1 cellular context compared by ENCODE assay signal in the genomic region with DNA sequence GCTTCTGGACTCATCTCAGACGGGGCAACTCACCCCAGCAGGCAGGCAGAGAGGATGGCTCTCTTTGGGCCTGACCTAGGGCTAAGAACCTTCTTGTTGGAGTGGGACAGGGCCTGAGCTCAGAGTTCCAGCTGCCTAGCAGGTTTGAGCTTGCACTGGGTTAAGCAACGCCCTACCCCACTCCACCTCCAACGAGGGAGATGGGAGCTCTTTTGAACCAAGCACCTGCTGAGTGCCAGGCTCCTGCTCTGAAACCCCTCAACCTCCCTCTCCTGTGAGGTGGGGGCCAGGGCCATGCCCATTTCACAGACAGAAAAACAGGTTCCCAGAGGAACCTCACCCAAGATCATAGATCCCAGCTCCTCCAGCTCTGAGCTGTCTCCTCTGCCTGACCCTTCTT.
TF ChIP-seq lines count a peak whose summit lies in the region.

No MANE protein-coding gene starts in this region.

TF ChIP-seq in K562, 482 proteins besides CTCF, POLR2A, EP300 and RAD21:
- TF ChIP-seq ZNF263 (CRISPR knock-in tag; IDR thresholded peaks at IDR 0.05; ENCODE audit: borderline replicate concordance): no peak
- TF ChIP-seq, protein P1, sequence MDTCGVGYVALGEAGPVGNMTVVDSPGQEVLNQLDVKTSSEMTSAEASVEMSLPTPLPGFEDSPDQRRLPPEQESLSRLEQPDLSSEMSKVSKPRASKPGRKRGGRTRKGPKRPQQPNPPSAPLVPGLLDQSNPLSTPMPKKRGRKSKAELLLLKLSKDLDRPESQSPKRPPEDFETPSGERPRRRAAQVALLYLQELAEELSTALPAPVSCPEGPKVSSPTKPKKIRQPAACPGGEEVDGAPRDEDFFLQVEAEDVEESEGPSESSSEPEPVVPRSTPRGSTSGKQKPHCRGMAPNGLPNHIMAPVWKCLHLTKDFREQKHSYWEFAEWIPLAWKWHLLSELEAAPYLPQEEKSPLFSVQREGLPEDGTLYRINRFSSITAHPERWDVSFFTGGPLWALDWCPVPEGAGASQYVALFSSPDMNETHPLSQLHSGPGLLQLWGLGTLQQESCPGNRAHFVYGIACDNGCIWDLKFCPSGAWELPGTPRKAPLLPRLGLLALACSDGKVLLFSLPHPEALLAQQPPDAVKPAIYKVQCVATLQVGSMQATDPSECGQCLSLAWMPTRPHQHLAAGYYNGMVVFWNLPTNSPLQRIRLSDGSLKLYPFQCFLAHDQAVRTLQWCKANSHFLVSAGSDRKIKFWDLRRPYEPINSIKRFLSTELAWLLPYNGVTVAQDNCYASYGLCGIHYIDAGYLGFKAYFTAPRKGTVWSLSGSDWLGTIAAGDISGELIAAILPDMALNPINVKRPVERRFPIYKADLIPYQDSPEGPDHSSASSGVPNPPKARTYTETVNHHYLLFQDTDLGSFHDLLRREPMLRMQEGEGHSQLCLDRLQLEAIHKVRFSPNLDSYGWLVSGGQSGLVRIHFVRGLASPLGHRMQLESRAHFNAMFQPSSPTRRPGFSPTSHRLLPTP (IDR thresholded peaks at IDR 0.05; ENCODE audit: borderline replicate concordance, extremely low read depth, insufficient read length): no peak
- TF ChIP-seq FOXJ3 (CRISPR knock-in tag; IDR thresholded peaks at IDR 0.05): no peak
- TF ChIP-seq, protein P2, sequence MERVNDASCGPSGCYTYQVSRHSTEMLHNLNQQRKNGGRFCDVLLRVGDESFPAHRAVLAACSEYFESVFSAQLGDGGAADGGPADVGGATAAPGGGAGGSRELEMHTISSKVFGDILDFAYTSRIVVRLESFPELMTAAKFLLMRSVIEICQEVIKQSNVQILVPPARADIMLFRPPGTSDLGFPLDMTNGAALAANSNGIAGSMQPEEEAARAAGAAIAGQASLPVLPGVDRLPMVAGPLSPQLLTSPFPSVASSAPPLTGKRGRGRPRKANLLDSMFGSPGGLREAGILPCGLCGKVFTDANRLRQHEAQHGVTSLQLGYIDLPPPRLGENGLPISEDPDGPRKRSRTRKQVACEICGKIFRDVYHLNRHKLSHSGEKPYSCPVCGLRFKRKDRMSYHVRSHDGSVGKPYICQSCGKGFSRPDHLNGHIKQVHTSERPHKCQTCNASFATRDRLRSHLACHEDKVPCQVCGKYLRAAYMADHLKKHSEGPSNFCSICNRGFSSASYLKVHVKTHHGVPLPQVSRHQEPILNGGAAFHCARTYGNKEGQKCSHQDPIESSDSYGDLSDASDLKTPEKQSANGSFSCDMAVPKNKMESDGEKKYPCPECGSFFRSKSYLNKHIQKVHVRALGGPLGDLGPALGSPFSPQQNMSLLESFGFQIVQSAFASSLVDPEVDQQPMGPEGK (CRISPR knock-in tag; IDR thresholded peaks at IDR 0.05; ENCODE audit: borderline replicate concordance): no peak
- no peak for TF ChIP-seq ZNF232 (CRISPR knock-in tag; IDR thresholded peaks at IDR 0.05)
- TF ChIP-seq, protein P3, sequence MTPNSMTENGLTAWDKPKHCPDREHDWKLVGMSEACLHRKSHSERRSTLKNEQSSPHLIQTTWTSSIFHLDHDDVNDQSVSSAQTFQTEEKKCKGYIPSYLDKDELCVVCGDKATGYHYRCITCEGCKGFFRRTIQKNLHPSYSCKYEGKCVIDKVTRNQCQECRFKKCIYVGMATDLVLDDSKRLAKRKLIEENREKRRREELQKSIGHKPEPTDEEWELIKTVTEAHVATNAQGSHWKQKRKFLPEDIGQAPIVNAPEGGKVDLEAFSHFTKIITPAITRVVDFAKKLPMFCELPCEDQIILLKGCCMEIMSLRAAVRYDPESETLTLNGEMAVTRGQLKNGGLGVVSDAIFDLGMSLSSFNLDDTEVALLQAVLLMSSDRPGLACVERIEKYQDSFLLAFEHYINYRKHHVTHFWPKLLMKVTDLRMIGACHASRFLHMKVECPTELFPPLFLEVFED (CRISPR knock-in tag; conservative IDR thresholded peaks at IDR 0.05): no peak
- TF ChIP-seq FOS (IDR thresholded peaks at IDR 0.05; ENCODE audit: extremely low read depth, insufficient read length): no peak
- TF ChIP-seq ZNF146 (CRISPR knock-in tag; IDR thresholded peaks at IDR 0.05; ENCODE audit: unreplicated experiment): no peak
- TF ChIP-seq XRCC5 (IDR thresholded peaks at IDR 0.05; ENCODE audit: low read depth, low read length): no peak
- no peak for TF ChIP-seq PTRF (tag; IDR thresholded peaks at IDR 0.05)
- no peak for TF ChIP-seq TRIM24 (IDR thresholded peaks at IDR 0.05)
- TF ChIP-seq, protein P4, sequence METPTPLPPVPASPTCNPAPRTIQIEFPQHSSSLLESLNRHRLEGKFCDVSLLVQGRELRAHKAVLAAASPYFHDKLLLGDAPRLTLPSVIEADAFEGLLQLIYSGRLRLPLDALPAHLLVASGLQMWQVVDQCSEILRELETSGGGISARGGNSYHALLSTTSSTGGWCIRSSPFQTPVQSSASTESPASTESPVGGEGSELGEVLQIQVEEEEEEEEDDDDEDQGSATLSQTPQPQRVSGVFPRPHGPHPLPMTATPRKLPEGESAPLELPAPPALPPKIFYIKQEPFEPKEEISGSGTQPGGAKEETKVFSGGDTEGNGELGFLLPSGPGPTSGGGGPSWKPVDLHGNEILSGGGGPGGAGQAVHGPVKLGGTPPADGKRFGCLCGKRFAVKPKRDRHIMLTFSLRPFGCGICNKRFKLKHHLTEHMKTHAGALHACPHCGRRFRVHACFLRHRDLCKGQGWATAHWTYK (CRISPR knock-in tag; IDR thresholded peaks at IDR 0.05): no peak
- TF ChIP-seq ZNF174 (CRISPR knock-in tag; IDR thresholded peaks at IDR 0.05): no peak
- no peak for TF ChIP-seq FOXA1 (IDR thresholded peaks at IDR 0.05; ENCODE audit: borderline replicate concordance)
- TF ChIP-seq CBX1 (IDR thresholded peaks at IDR 0.05; ENCODE audit: low read depth): no peak
- TF ChIP-seq, protein P5, sequence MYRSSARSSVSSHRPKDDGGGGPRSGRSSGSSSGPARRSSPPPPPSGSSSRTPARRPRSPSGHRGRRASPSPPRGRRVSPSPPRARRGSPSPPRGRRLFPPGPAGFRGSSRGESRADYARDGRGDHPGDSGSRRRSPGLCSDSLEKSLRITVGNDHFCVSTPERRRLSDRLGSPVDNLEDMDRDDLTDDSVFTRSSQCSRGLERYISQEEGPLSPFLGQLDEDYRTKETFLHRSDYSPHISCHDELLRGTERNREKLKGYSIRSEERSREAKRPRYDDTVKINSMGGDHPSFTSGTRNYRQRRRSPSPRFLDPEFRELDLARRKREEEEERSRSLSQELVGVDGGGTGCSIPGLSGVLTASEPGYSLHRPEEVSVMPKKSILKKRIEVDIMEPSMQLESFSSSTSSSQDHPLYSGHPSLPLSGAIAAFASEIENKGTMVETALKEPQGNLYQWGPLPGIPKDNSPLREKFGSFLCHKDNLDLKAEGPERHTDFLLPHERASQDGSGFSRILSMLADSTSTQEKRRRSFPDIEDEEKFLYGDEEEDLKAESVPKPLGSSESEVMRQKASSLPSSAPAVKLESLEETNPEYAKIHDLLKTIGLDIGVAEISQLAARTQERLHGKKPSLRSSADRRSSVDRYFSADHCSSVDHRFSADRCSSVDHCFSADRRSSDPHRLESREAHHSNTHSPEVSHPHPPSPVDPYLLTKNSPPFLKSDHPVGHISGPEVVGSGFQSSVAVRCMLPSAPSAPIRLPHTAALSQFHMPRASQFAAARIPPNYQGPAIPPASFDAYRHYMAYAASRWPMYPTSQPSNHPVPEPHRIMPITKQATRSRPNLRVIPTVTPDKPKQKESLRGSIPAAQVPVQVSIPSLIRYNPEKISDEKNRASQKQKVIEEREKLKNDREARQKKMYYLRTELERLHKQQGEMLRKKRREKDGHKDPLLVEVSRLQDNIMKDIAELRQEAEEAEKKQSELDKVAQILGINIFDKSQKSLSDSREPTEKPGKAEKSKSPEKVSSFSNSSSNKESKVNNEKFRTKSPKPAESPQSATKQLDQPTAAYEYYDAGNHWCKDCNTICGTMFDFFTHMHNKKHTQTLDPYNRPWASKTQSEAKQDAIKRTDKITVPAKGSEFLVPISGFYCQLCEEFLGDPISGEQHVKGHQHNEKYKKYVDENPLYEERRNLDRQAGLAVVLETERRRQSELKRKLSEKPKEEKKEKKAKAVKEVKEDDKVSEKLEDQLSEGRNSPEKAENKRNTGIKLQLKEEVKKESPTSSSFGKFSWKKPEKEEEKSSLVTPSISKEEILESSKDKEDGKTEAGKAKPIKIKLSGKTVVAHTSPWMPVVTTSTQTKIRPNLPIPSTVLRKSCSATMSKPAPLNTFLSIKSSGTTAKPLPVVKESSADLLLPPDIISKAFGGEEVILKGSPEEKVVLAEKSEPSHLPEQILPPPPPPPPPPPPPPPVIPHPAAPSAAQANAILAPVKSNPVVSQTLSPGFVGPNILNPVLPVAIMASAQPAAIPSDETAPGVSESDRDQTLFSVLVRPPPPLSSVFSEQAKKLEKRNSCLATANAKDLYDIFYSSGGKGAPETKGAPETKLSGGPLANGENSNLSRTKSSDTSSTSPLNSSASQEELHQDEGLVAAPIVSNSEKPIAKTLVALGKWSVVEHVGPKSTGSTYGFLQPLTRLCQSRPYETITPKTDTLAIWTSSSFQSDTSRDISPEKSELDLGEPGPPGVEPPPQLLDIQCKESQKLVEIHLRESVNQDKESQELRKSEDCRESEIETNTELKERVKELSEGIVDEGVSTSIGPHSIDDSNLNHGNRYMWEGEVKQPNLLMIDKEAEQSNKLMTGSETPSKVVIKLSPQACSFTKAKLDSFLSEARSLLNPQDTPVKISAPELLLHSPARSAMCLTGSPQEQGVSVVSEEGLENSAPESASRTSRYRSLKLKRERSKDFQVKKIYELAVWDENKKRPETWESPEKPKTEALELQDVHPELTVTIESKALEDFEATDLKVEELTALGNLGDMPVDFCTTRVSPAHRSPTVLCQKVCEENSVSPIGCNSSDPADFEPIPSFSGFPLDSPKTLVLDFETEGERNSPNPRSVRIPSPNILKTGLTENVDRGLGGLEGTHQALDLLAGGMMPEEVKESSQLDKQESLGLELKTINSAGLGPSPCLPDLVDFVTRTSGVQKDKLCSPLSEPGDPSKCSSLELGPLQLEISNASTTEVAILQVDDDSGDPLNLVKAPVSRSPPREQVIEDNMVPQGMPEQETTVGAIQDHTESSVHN (IDR thresholded peaks at IDR 0.05; ENCODE audit: borderline replicate concordance in 1 of 2, low read depth in 1 of 2): no peak
- TF ChIP-seq ILF3 (IDR thresholded peaks at IDR 0.05; ENCODE audit: borderline replicate concordance): no peak
- no peak for TF ChIP-seq ASH1L (IDR thresholded peaks at IDR 0.05; ENCODE audit: borderline replicate concordance, low read depth, partially characterized antibody)
TF ChIP-seq in K562: peak in this region for 0.
